8 cellular contexts compared by ENCODE assay signal in the genomic region with DNA sequence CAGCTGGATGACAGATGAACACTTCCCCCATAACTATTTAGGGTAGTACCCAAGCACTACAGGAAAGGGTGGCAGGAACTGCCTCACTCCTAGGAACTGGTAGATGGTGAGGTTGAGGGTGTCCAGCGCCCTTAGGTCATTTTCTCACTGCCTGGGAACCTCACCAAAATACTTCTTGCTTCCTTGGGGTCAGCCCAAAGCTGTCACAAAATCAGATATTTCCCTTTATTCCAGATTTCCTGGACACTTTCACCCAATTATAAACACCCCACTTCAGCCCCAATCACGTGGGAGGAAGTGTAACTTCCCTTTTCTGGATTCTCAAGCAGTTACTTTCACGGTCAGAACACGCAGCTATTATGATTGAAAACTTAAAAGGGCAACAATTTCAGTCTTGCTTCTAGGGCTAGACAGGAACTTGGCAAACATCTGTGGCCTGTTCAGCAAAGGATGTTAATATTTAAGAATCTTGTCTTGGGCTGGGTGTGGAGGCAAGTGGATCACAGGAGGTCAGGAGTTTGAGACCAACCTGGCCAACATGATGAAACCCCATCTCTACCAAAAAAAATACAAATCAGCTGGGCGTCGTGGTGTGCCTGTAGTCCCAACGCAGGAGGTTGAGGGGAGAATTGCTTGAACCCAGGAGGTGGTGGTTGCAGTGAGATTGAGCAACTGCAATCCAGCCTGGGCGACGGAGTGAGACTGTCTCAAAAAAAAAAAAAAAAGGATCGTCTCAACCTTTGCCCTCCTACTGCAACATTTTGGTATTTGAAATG. TPM values are rescaled to one million over a fixed set of nuclear protein-coding genes. Genes with fewer than 3 reads are reported as not detected.
A peak's percentile ranks its signal among the peaks of the same experiment; 100 is the strongest.
DNase-seq lines count a peak whose midpoint lies in the region; ATAC-seq, FAIRE-seq and TF ChIP-seq lines count a peak whose summit lies in the region.

No MANE protein-coding gene starts in this region.

- peak overlapping the region; percentile 30 to 100 (median 79) for H3K27ac ChIP-seq in heart right ventricle
- peak overlapping the region; percentile 76 to 77 for H3K27ac ChIP-seq in small intestine (ENCODE audit: low read depth in 1 of 2, low read length in 1 of 2)

- TF ChIP-seq EP300 in Ishikawa (IDR thresholded peaks at IDR 0.05; ENCODE audit: borderline replicate concordance): no peak

- intact Hi-C loops in activated T-helper 1 cell treated with anti-CD3 and anti-CD28 coated beads, Interleukin-12 subunit alpha, Interleukin-12 subunit beta, Interleukin-2, Interleukin-4 antibody, amounts not matched to agents 30 ng/mL and 10 ng/mL and 1 ng/mL, durations not matched to agents 14 hours and 24 hours and 36 hours (cut with micrococcal nuclease): no loop called here
- intact Hi-C loops in heart right ventricle (cut with DNase I): loop anchor here in 2 of 10 donors (10.0 kb wide), 2 partner anchors 91 to 809 kb away; no protein-coding TSS in a partner anchor

- no peaks in the 10 kb centered on the region for H3K9me3 ChIP-seq in heart right ventricle
- no peaks in the 10 kb centered on the region for H3K9me3 ChIP-seq in small intestine (ENCODE audit: control insufficient read depth, low read depth)

- H3K36me3 ChIP-seq in heart right ventricle: peaks cover 0 to 58% (median 21%) of the 10 kb centered on the region in 9 donors
- H3K36me3 ChIP-seq in small intestine (ENCODE audit: control insufficient read depth in 2 of 2, insufficient read depth in 2 of 2, low read length in 2 of 2): peaks cover 0 to 7% of the 10 kb centered on the region in 2 donors

- H3K9me3 Mint-ChIP-seq in activated T-helper 1 cell treated with anti-CD3 and anti-CD28 coated beads, Interleukin-12 subunit alpha, Interleukin-12 subunit beta, Interleukin-2, Interleukin-4 antibody, amounts not matched to agents 30 ng/mL and 10 ng/mL and 1 ng/mL, durations not matched to agents 14 hours and 24 hours and 36 hours: no peaks in the 10 kb centered on the region

- no peak overlapping the region for H3K27ac Mint-ChIP-seq in activated T-helper 1 cell treated with anti-CD3 and anti-CD28 coated beads, Interleukin-12 subunit alpha, Interleukin-12 subunit beta, Interleukin-2, Interleukin-4 antibody, amounts not matched to agents 30 ng/mL and 10 ng/mL and 1 ng/mL, durations not matched to agents 14 hours and 24 hours and 36 hours

- 56 to 60% methylated on average over 10 of the region's 10 CpGs for WGBS in heart right ventricle, 2 donors
- WGBS in small intestine, 3 donors: 20 to 31% (median 30%) methylated on average over 10 of the region's 10 CpGs

- no peak for TF ChIP-seq CTCF in heart right ventricle (IDR thresholded peaks at IDR 0.05)

- peak overlapping the region; percentile 63 for H3K4me3 Mint-ChIP-seq in activated T-helper 1 cell treated with anti-CD3 and anti-CD28 coated beads, Interleukin-12 subunit alpha, Interleukin-12 subunit beta, Interleukin-2, Interleukin-4 antibody, amounts not matched to agents 30 ng/mL and 10 ng/mL and 1 ng/mL, durations not matched to agents 14 hours and 24 hours and 36 hours

- H3K27me3 ChIP-seq in heart right ventricle (no peaks in the 10 kb centered on the region), small intestine (ENCODE audit: control insufficient read depth in 2 of 2, insufficient read depth in 2 of 2, low read length in 2 of 2) (no peaks in the 10 kb centered on the region)

- peaks cover 17 to 68% (median 59%) of the 10 kb centered on the region in 9 donors for H3K4me1 ChIP-seq in heart right ventricle
- H3K4me1 ChIP-seq in small intestine (ENCODE audit: control insufficient read depth in 2 of 2, insufficient read depth in 1 of 2, low read depth in 1 of 2, low read length in 1 of 2): peaks cover 0 to 3% of the 10 kb centered on the region in 2 donors

- peaks cover 30% of the 10 kb centered on the region for H3K36me3 Mint-ChIP-seq in activated T-helper 1 cell treated with anti-CD3 and anti-CD28 coated beads, Interleukin-12 subunit alpha, Interleukin-12 subunit beta, Interleukin-2, Interleukin-4 antibody, amounts not matched to agents 30 ng/mL and 10 ng/mL and 1 ng/mL, durations not matched to agents 14 hours and 24 hours and 36 hours (ENCODE audit: low read depth)

- peak overlapping the region in 3 of 10 donors; percentile 10 to 93 (median 74) for H3K4me3 ChIP-seq in heart right ventricle
- H3K4me3 ChIP-seq in small intestine (ENCODE audit: low read depth in 1 of 2, low read length in 2 of 2): no peak overlapping the region

- peaks cover 5% of the 10 kb centered on the region for H3K27me3 Mint-ChIP-seq in activated T-helper 1 cell treated with anti-CD3 and anti-CD28 coated beads, Interleukin-12 subunit alpha, Interleukin-12 subunit beta, Interleukin-2, Interleukin-4 antibody, amounts not matched to agents 30 ng/mL and 10 ng/mL and 1 ng/mL, durations not matched to agents 14 hours and 24 hours and 36 hours (ENCODE audit: insufficient read depth)

- no peak for TF ChIP-seq RAD21 in Ishikawa (IDR thresholded peaks at IDR 0.05; ENCODE audit: low read depth)

- DNase-seq in AG08395 (ENCODE audit: low spot score) (peak; percentile 18), heart right ventricle (no peak), small intestine (no peak), ureter (ENCODE audit: low spot score) (no peak), NCI-H82 (lab: John Stamatoyannopoulos, UW) (no peak)
- no peak for DNase-seq in activated T-helper 1 cell treated with anti-CD3 and anti-CD28 coated beads, Interleukin-12 subunit alpha, Interleukin-12 subunit beta, Interleukin-2, Interleukin-4 antibody, amounts not matched to agents 30 ng/mL and 10 ng/mL and 1 ng/mL, durations not matched to agents 14 hours and 24 hours and 36 hours (ENCODE audit: low spot score)

- ATAC-seq in heart right ventricle (peak in 3 of 8 donors; percentile 1 to 4 (median 2)), HG03565 (IDR thresholded peaks at IDR 0.05; ENCODE audit: unreplicated experiment) (no peak)

- H3K4me1 Mint-ChIP-seq in activated T-helper 1 cell treated with anti-CD3 and anti-CD28 coated beads, Interleukin-12 subunit alpha, Interleukin-12 subunit beta, Interleukin-2, Interleukin-4 antibody, amounts not matched to agents 30 ng/mL and 10 ng/mL and 1 ng/mL, durations not matched to agents 14 hours and 24 hours and 36 hours (ENCODE audit: low read depth): peaks cover 36% of the 10 kb centered on the region

- FAIRE-seq in small intestine (lab: Jason Lieb, UNC): no peak

TF ChIP-seq in Ishikawa, 13 proteins besides CTCF, POLR2A, EP300 and RAD21:
- TF ChIP-seq TEAD4 (IDR thresholded peaks at IDR 0.05): no peak
- TF ChIP-seq, protein P1, sequence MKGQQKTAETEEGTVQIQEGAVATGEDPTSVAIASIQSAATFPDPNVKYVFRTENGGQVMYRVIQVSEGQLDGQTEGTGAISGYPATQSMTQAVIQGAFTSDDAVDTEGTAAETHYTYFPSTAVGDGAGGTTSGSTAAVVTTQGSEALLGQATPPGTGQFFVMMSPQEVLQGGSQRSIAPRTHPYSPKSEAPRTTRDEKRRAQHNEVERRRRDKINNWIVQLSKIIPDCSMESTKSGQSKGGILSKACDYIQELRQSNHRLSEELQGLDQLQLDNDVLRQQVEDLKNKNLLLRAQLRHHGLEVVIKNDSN (IDR thresholded peaks at IDR 0.05): 0 out of 2 replicates have a peak, but pooled peaks have one; percentile 8

RNA-seq across cellular contexts. Expression of a gene that starts 4.0 kb away (rescaled TPM):
- total RNA-seq in activated T-helper 1 cell treated with anti-CD3 and anti-CD28 coated beads, Interleukin-12 subunit alpha, Interleukin-12 subunit beta, Interleukin-2, Interleukin-4 antibody, amounts not matched to agents 30 ng/mL and 10 ng/mL and 1 ng/mL, durations not matched to agents 14 hours and 24 hours and 36 hours: 566 and 580 TPM in 2 replicates
- total RNA-seq in heart right ventricle (1,000 to 10,000 TPM; 2,008 to 4,360 (median 2,962) TPM), ureter (2,368 TPM)
- polyA plus RNA-seq in heart right ventricle (1,000 to 10,000 TPM; 1,346 to 5,199 TPM), small intestine (1,000 to 10,000 TPM; 3,413 to 10,000 (median 8,961) TPM)

RNA-seq across cellular contexts. Expression of a gene that starts 13.3 kb away (rescaled TPM):
- total RNA-seq in activated T-helper 1 cell treated with anti-CD3 and anti-CD28 coated beads, Interleukin-12 subunit alpha, Interleukin-12 subunit beta, Interleukin-2, Interleukin-4 antibody, amounts not matched to agents 30 ng/mL and 10 ng/mL and 1 ng/mL, durations not matched to agents 14 hours and 24 hours and 36 hours: 0.29 TPM in 1 of 2 replicates, not detected in the other
- total RNA-seq in heart right ventricle (1 to 10 TPM in 5 of 10 donors, under 1 TPM in 5; 0.39 to 1.8 (median 1.2) TPM), ureter (9.4 TPM)
- polyA plus RNA-seq in heart right ventricle (1 to 10 TPM; 3.3 to 4.9 TPM), small intestine (1 to 10 TPM; 2.7 to 4.7 (median 4.3) TPM)

RNA-seq across cellular contexts. Expression of a gene that starts 46.1 kb away (rescaled TPM):
- total RNA-seq in activated T-helper 1 cell treated with anti-CD3 and anti-CD28 coated beads, Interleukin-12 subunit alpha, Interleukin-12 subunit beta, Interleukin-2, Interleukin-4 antibody, amounts not matched to agents 30 ng/mL and 10 ng/mL and 1 ng/mL, durations not matched to agents 14 hours and 24 hours and 36 hours: 0.23 and 0.24 TPM in 2 replicates
- 10 to 100 TPM in 3 of 10 donors, 1 to 10 TPM in 7; 3.7 to 11.1 (median 6.6) TPM for total RNA-seq in heart right ventricle
- polyA plus RNA-seq in heart right ventricle: 1 to 10 TPM; 8.2 to 9.7 TPM
- 1 to 10 TPM in 2 of 3 donors, under 1 TPM in 1; 0.45 to 9.5 (median 4.9) TPM for polyA plus RNA-seq in small intestine
- total RNA-seq in ureter: 14.9 TPM
